ENCODE assay signal across 8 cellular contexts in the genomic region with DNA sequence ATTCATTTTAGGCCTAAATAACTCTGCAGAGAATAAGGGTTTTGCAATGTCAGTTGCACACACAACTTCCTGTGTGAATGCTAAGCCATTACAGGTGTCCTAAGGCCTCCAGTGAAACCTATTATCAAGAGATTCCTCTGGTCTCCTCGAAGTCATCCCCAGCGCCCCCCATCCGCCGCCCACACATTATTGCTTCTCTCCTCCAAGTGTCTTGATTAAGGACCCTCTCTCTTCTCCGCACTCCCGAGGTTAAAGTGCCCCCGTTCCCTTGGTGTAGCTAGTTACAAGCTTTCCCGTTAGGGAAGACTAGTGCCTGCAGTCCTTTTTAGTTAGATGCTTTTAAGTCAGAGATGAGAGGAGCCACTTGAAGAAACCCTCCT. TPM values are rescaled to one million over a fixed set of nuclear protein-coding genes. Genes with fewer than 3 reads are reported as not detected.
DNase-seq lines count a peak whose midpoint lies in the region; ATAC-seq and TF ChIP-seq lines count a peak whose summit lies in the region.

No MANE protein-coding gene starts in this region.

- H3K36me3 Mint-ChIP-seq in IgD-negative memory B cell, result no peaks in the 10 kb centered on the region

- 22 to 23% methylated on average over 8 of the region's 8 CpGs for WGBS in aorta, 2 donors

- H3K27ac Mint-ChIP-seq in IgD-negative memory B cell, result peak overlapping the region; percentile 99 to 100 (median 99)

- no peak for TF ChIP-seq CTCF in AG04449 (IDR thresholded peaks at IDR 0.05; ENCODE audit: insufficient read depth, low read length, missing control alignments)
- TF ChIP-seq CTCF in epithelial cell of proximal tubule (conservative IDR thresholded peaks at IDR 0.05; ENCODE audit: low read depth, low read length), result no peak
- TF ChIP-seq CTCF in neutrophil (IDR thresholded peaks at IDR 0.05), result no peak

- DNase-seq in AG04449 (ENCODE audit: low read depth, low spot score) (no peak), epithelial cell of proximal tubule (ENCODE audit: low read depth) (no peak), aorta (peak; percentile 56 to 69), NCI-H510A (lab: John Stamatoyannopoulos, UW) (no peak)
- DNase-seq in activated CD8-positive, alpha-beta memory T cell treated with anti-CD3 and anti-CD28 coated beads, Interleukin-2, amount 50 U/mL, for 4 hours, result peak; percentile 36

- peak overlapping the region; percentile 96 to 99 (median 98) for H3K4me3 Mint-ChIP-seq in IgD-negative memory B cell

- H3K4me1 ChIP-seq in neutrophil (ENCODE audit: control insufficient read depth in 1 of 2, insufficient read depth in 1 of 2, low read depth in 1 of 2, low read length in 1 of 2) (peaks cover 24 to 28% of the 10 kb centered on the region in 2 experiments), aorta (ENCODE audit: control insufficient read depth in 1 of 2, insufficient read depth in 2 of 2, low read length in 2 of 2) (peaks cover 0 to 6% of the 10 kb centered on the region in 2 donors)

- H3K27me3 Mint-ChIP-seq in IgD-negative memory B cell, result no peaks in the 10 kb centered on the region

- H3K9me3 Mint-ChIP-seq in IgD-negative memory B cell, result peaks cover 0 to 2% (median 0%) of the 10 kb centered on the region in 3 donors

- H3K4me3 ChIP-seq in AG04449 (ENCODE audit: low read depth, low read length) (peak overlapping the region; percentile 89), epithelial cell of proximal tubule (ENCODE audit: low read depth, low read length) (peak overlapping the region; percentile 82), neutrophil (ENCODE audit: low read depth in 1 of 2, low read length in 1 of 2) (peak overlapping the region; percentile 84 to 98), aorta (ENCODE audit: low read length in 2 of 2) (peak overlapping the region; percentile 69 to 98)

- intact Hi-C loops in aorta (cut with DNase I), result loop anchor here (1.0 to 5.0 kb wide), 3 partner anchors 58 to 246 kb away; no protein-coding TSS in a partner anchor

- H3K36me3 ChIP-seq in neutrophil (no peaks in the 10 kb centered on the region), aorta (ENCODE audit: control insufficient read depth in 1 of 2, insufficient read depth in 2 of 2, low read length in 1 of 2) (no peaks in the 10 kb centered on the region)

- CTCF ChIA-PET in AG04449 (lab: Yijun Ruan, JAX), result interaction anchor here (0.7 to 2.1 kb wide), 14 partner anchors 9 to 482 kb away, joined by 3 to 6 read pairs (median 4); no protein-coding TSS in a partner anchor

- POLR2A ChIA-PET in AG04449 (lab: Yijun Ruan, JAX), result interaction anchor here (0.9 to 1.8 kb wide), 2 partner anchors 61 to 469 kb away, joined by 3 to 5 read pairs; no protein-coding TSS in a partner anchor

- H3K4me1 Mint-ChIP-seq in IgD-negative memory B cell, result peaks cover 36 to 44% (median 37%) of the 10 kb centered on the region in 3 donors

- H3K27ac ChIP-seq in neutrophil (peak overlapping the region; percentile 97), aorta (ENCODE audit: low read depth in 1 of 2, low read length in 2 of 2) (peak overlapping the region; percentile 76 to 99)

- no peak for ATAC-seq in aorta (ENCODE audit: low FRiP score)
- ATAC-seq in HG02973 (IDR thresholded peaks at IDR 0.05; ENCODE audit: unreplicated experiment), result no peak

- H3K27me3 ChIP-seq in neutrophil (peaks cover 21% of the 10 kb centered on the region), aorta (ENCODE audit: control insufficient read depth in 1 of 2, insufficient read depth in 2 of 2, low read length in 1 of 2) (no peaks in the 10 kb centered on the region)

- H3K9me3 ChIP-seq in neutrophil (no peaks in the 10 kb centered on the region), aorta (ENCODE audit: control insufficient read depth, low read length) (no peaks in the 10 kb centered on the region)

RNA-seq across cellular contexts. Expression of a gene that starts 1.2 kb away (rescaled TPM):
- polyA plus RNA-seq in IgD-negative memory B cell (5.9 TPM), aorta (1 to 10 TPM; 5.3 to 5.4 TPM)
- total RNA-seq in epithelial cell of proximal tubule (8.9 and 12.3 TPM in 2 replicates), aorta (10 to 100 TPM; 35.4 to 36.8 TPM)

Comparison
In these comparisons a context has a peak if more than half of its experiments do, and no peak if none do; other contexts are left out.
1. DNase-seq: peak in activated CD8-positive, alpha-beta memory T cell treated with anti-CD3 and anti-CD28 coated beads, Interleukin-2, amount 50 U/mL, for 4 hours (single experiment) and aorta (2 of 2); none in AG04449 (single experiment), epithelial cell of proximal tubule (single experiment) and NCI-H510A (single experiment).
2. Peak in every context shown above with its lines, with median percentiles within 50 percentile points of each other: H3K4me3 ChIP-seq.